ENCODE assay signal across 9 cellular contexts in the genomic region with DNA sequence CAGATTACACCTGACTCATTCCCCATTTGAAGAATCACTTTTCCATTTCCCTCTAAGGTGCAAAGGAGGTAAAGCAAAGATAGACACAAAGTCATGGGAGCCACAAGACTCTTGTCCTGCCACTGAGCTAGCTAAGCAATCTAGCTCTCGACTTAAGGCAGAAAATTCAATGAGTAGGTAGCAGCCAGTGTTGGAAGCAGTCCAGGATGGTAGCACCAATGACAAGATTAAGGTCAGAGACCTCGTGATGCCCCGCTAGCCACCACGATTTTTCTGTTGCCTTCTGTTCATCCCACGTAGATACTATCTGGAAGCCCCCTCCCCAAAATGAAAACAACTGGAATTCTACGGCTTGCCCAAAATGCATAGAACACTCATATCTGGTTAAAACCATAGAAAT. TPM values are rescaled to one million over a fixed set of nuclear protein-coding genes. Genes with fewer than 3 reads are reported as not detected.
DNase-seq lines count a peak whose midpoint lies in the region; ATAC-seq and TF ChIP-seq lines count a peak whose summit lies in the region.
"Had no signal": no experiment of that assay in that cellular context is flagged by ENCODE, and none has a peak within 500 bp of the region (broad histone marks: within the 10 kb centered on the region; RNA-seq: fewer than 3 reads in every experiment).

No MANE protein-coding gene starts in this region.

- H3K27ac ChIP-seq in heart right ventricle: peak overlapping the region in 2 of 10 donors; percentile 7 to 93
- no peak overlapping the region for H3K27ac ChIP-seq in lower lobe of right lung
- H3K27ac ChIP-seq in upper lobe of right lung: no peak overlapping the region

- H3K4me3 ChIP-seq in heart right ventricle (peak overlapping the region in 6 of 10 donors; percentile 65 to 78 (median 72)), lower lobe of right lung (peak overlapping the region; percentile 87), upper lobe of right lung (peak overlapping the region; percentile 62)

- TF ChIP-seq CTCF in heart right ventricle (IDR thresholded peaks at IDR 0.05) (no peak), lower lobe of right lung (IDR thresholded peaks at IDR 0.05) (no peak), upper lobe of right lung (IDR thresholded peaks at IDR 0.05) (no peak)

- peaks cover 0 to 26% (median 9%) of the 10 kb centered on the region in 9 donors for H3K36me3 ChIP-seq in heart right ventricle
- peaks cover 33% of the 10 kb centered on the region for H3K36me3 ChIP-seq in lower lobe of right lung
- peaks cover 12% of the 10 kb centered on the region for H3K36me3 ChIP-seq in upper lobe of right lung

- H3K27ac Mint-ChIP-seq in activated T-helper 17 cell treated with anti-CD3 and anti-CD28 coated beads, Interleukin-2, amount 50 U/mL, for 72 hours: peak overlapping the region; percentile 90

- intact Hi-C loops in heart right ventricle (cut with DNase I): loop anchor here in 4 of 10 donors (5.0 to 10.0 kb wide), 3 partner anchors 68 to 144 kb away; no protein-coding TSS in a partner anchor
- intact Hi-C loops in Right ventricle myocardium inferior (cut with DNase I): no loop called here
- intact Hi-C loops in lower lobe of right lung (cut with DNase I): no loop called here
- intact Hi-C loops in upper lobe of right lung (cut with DNase I): loop anchor here (10.0 kb wide), 1 partner anchor 144 kb away; no protein-coding TSS in a partner anchor

- no peak for ATAC-seq in heart right ventricle
- no peak for ATAC-seq in Right ventricle myocardium inferior
- ATAC-seq in activated T-helper 17 cell treated with anti-CD3 and anti-CD28 coated beads, Interleukin-2, amount 50 U/mL, for 72 hours (replicated peaks): no peak
- no peak for ATAC-seq in lower lobe of right lung
- no peak for ATAC-seq in upper lobe of right lung

- no peaks in the 10 kb centered on the region for H3K9me3 Mint-ChIP-seq in activated T-helper 17 cell treated with anti-CD3 and anti-CD28 coated beads, Interleukin-2, amount 50 U/mL, for 72 hours

- no peaks in the 10 kb centered on the region for H3K27me3 Mint-ChIP-seq in activated T-helper 17 cell treated with anti-CD3 and anti-CD28 coated beads, Interleukin-2, amount 50 U/mL, for 72 hours

- H3K36me3 Mint-ChIP-seq in activated T-helper 17 cell treated with anti-CD3 and anti-CD28 coated beads, Interleukin-2, amount 50 U/mL, for 72 hours (ENCODE audit: low read depth): peaks cover 69% of the 10 kb centered on the region

- DNase-seq in heart right ventricle (no peak), Right ventricle myocardium inferior (ENCODE audit: missing footprints) (no peak), lower lobe of right lung (no peak), upper lobe of right lung (no peak), NOMO-1 treated with DMSO at 0.1 percent for 48 hours (lab: John Stamatoyannopoulos, UW; ENCODE audit: unreplicated experiment) (no peak), NCI-H2171 (lab: John Stamatoyannopoulos, UW) (no peak), GOT3 (lab: John Stamatoyannopoulos, UW) (no peak)
- DNase-seq: NCI-H510A had no signal

- 57 to 68% methylated on average over 6 of the region's 6 CpGs for WGBS in heart right ventricle, 2 donors

- H3K4me1 ChIP-seq in heart right ventricle (peaks cover 4 to 57% (median 21%) of the 10 kb centered on the region in 9 donors), lower lobe of right lung (peaks cover 47% of the 10 kb centered on the region), upper lobe of right lung (peaks cover 22% of the 10 kb centered on the region)

- H3K4me3 Mint-ChIP-seq in activated T-helper 17 cell treated with anti-CD3 and anti-CD28 coated beads, Interleukin-2, amount 50 U/mL, for 72 hours: peak overlapping the region; percentile 79

- H3K9me3 ChIP-seq in heart right ventricle (no peaks in the 10 kb centered on the region), lower lobe of right lung (no peaks in the 10 kb centered on the region), upper lobe of right lung (no peaks in the 10 kb centered on the region)

- H3K4me1 Mint-ChIP-seq in activated T-helper 17 cell treated with anti-CD3 and anti-CD28 coated beads, Interleukin-2, amount 50 U/mL, for 72 hours: peaks cover 39% of the 10 kb centered on the region

- H3K27me3 ChIP-seq in heart right ventricle: no peaks in the 10 kb centered on the region
- H3K27me3 ChIP-seq in lower lobe of right lung (ENCODE audit: low read depth): no peaks in the 10 kb centered on the region
- no peaks in the 10 kb centered on the region for H3K27me3 ChIP-seq in upper lobe of right lung

RNA-seq across cellular contexts. Expression of gene VAMP1, which starts 1.4 kb away (rescaled TPM):
- total RNA-seq in heart right ventricle (1 to 10 TPM; 1.4 to 6.1 (median 3.0) TPM), Right ventricle myocardium inferior (4.2 TPM), lower lobe of right lung (6.8 TPM), upper lobe of right lung (6.3 TPM)
- 10 to 100 TPM in 1 of 2 donors, 1 to 10 TPM in 1; 2.7 to 10.2 TPM for polyA plus RNA-seq in heart right ventricle
- 10 to 100 TPM; 19.9 to 81.8 TPM for total RNA-seq in activated T-helper 17 cell treated with anti-CD3 and anti-CD28 coated beads, Interleukin-2, amount 50 U/mL, for 72 hours

RNA-seq across cellular contexts. Expression of gene TAPBPL, which starts 17.2 kb away (rescaled TPM):
- total RNA-seq in heart right ventricle (10 to 100 TPM; 14.8 to 57.5 (median 17.8) TPM), Right ventricle myocardium inferior (15.7 TPM), lower lobe of right lung (32.4 TPM), upper lobe of right lung (28.4 TPM)
- polyA plus RNA-seq in heart right ventricle: 10 to 100 TPM in 1 of 2 donors, 1 to 10 TPM in 1; 7.9 to 16.7 TPM
- 10 to 100 TPM; 24.1 to 28.2 TPM for total RNA-seq in activated T-helper 17 cell treated with anti-CD3 and anti-CD28 coated beads, Interleukin-2, amount 50 U/mL, for 72 hours

RNA-seq across cellular contexts. Expression of gene MRPL51, which starts 24.0 kb away (rescaled TPM):
- total RNA-seq in heart right ventricle (100 to 1,000 TPM; 232 to 300 (median 255) TPM), Right ventricle myocardium inferior (278 TPM), lower lobe of right lung (121 TPM), upper lobe of right lung (114 TPM)
- polyA plus RNA-seq in heart right ventricle: 100 to 1,000 TPM; 123 to 181 TPM
- 100 to 1,000 TPM; 262 to 317 TPM for total RNA-seq in activated T-helper 17 cell treated with anti-CD3 and anti-CD28 coated beads, Interleukin-2, amount 50 U/mL, for 72 hours

RNA-seq across cellular contexts. Expression of gene CD27, which starts 24.3 kb away (rescaled TPM):
- 1 to 10 TPM in 1 of 10 donors, under 1 TPM in 3, not detected in 6; 0.30 to 3.4 (median 0.32) TPM for total RNA-seq in heart right ventricle
- polyA plus RNA-seq in heart right ventricle: under 1 TPM; 0.28 to 0.59 TPM
- not detected for total RNA-seq in Right ventricle myocardium inferior
- total RNA-seq in activated T-helper 17 cell treated with anti-CD3 and anti-CD28 coated beads, Interleukin-2, amount 50 U/mL, for 72 hours: 10 to 100 TPM; 21.1 to 42.1 TPM
- total RNA-seq in lower lobe of right lung: 2.3 TPM
- 1.5 TPM for total RNA-seq in upper lobe of right lung

RNA-seq across cellular contexts. Expression of gene NCAPD2, which starts 24.8 kb away (rescaled TPM):
- 10 to 100 TPM in 8 of 10 donors, 1 to 10 TPM in 2; 8.4 to 18.8 (median 13.1) TPM for total RNA-seq in heart right ventricle
- polyA plus RNA-seq in heart right ventricle: 1 to 10 TPM; 5.4 to 5.8 TPM
- total RNA-seq in Right ventricle myocardium inferior: 11.6 TPM
- 100 to 1,000 TPM; 167 to 176 TPM for total RNA-seq in activated T-helper 17 cell treated with anti-CD3 and anti-CD28 coated beads, Interleukin-2, amount 50 U/mL, for 72 hours
- total RNA-seq in lower lobe of right lung: 32.0 TPM
- total RNA-seq in upper lobe of right lung: 26.7 TPM
